Comparison of ENCODE assay signal across 1 cellular context in the genomic region with DNA sequence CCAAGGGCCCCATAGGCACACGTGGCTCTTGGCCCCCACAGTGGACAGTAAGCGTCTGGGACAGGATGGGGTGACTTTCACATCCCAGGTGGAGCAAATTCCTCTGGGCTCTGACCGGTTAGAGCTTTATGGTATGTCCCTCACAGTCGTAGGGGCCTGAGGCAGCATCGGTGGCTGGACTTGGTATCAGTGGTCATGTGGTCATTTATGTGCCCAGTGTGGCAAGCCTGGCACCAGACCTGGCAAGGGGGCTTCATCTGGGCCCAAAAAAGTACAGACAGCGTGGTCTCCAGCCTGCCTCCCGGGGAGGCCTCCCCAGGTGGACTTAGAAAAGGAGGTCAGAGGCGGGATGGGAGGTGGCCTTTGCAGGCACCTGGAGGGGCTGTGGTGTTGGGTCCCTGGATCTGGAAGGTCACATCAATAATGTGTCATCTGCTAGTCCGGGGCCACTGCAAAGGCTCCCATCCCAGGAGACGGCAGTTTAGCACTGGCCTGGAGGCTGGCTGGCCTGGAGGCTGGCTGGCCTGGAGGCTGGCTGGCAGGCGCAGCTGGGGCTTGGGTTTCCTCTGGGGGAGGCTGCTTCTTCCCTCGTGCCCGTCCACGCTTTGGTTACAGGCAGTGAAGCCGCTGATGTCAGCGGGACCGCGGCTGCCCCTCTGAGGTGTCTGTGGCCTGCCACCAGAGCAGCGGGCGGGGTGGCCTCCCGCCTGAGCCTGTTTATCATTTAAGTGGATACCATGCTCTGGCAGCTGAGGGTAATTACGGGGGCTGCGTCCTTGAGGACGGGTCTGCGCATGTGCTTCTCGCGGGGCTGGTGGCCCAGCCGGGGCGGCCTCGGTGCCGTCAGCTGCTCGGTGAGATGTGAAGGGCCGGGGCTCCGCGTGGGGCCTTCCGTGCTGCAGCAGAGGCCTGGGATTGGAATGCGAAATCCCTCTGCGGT.
A peak's percentile ranks its signal among the peaks of the same experiment; 100 is the strongest.
TF ChIP-seq lines count a peak whose summit lies in the region.

No MANE protein-coding gene starts in this region.

TF ChIP-seq in K562, 482 proteins besides CTCF, POLR2A, EP300 and RAD21:
- TF ChIP-seq, protein P1, sequence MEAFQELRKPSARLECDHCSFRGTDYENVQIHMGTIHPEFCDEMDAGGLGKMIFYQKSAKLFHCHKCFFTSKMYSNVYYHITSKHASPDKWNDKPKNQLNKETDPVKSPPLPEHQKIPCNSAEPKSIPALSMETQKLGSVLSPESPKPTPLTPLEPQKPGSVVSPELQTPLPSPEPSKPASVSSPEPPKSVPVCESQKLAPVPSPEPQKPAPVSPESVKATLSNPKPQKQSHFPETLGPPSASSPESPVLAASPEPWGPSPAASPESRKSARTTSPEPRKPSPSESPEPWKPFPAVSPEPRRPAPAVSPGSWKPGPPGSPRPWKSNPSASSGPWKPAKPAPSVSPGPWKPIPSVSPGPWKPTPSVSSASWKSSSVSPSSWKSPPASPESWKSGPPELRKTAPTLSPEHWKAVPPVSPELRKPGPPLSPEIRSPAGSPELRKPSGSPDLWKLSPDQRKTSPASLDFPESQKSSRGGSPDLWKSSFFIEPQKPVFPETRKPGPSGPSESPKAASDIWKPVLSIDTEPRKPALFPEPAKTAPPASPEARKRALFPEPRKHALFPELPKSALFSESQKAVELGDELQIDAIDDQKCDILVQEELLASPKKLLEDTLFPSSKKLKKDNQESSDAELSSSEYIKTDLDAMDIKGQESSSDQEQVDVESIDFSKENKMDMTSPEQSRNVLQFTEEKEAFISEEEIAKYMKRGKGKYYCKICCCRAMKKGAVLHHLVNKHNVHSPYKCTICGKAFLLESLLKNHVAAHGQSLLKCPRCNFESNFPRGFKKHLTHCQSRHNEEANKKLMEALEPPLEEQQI (IDR thresholded peaks at IDR 0.05): no peak
- peak; percentile 50 to 57; a peak in 3 of 4 replicates for TF ChIP-seq NRF1 (conservative IDR thresholded peaks at IDR 0.05 in 1 of 2, IDR thresholded peaks at IDR 0.05 in 1 of 2)
- no peak for TF ChIP-seq FOXJ2 (tag; IDR thresholded peaks at IDR 0.05)
- TF ChIP-seq, protein P2, sequence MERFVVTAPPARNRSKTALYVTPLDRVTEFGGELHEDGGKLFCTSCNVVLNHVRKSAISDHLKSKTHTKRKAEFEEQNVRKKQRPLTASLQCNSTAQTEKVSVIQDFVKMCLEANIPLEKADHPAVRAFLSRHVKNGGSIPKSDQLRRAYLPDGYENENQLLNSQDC (CRISPR knock-in tag; IDR thresholded peaks at IDR 0.05): no peak
